Comparison of ENCODE assay signal across 1 cellular context in genomic region chr1:45521413-45522323, GRCh38.
TF ChIP-seq lines count a peak whose summit lies in the region.

TSS of gene PRDX1 (minus strand) at chr1:45521884. CDS start at chr1:45519043, 2,841 bp downstream.

TF ChIP-seq in K562, 482 proteins besides CTCF, POLR2A, EP300 and RAD21 (continued from another document and continues in another):
- peak; percentile 79 for TF ChIP-seq ZFP91 (CRISPR knock-in tag; IDR thresholded peaks at IDR 0.05)
- TF ChIP-seq ZBTB8A (IDR thresholded peaks at IDR 0.05; ENCODE audit: partially characterized antibody): no peak
- TF ChIP-seq ZFP30 (CRISPR knock-in tag; IDR thresholded peaks at IDR 0.05; ENCODE audit: borderline replicate concordance): no peak
- TF ChIP-seq RBM15 (IDR thresholded peaks at IDR 0.05; ENCODE audit: insufficient read depth, low read length): no peak
- no peak for TF ChIP-seq ZNF347 (CRISPR knock-in tag; IDR thresholded peaks at IDR 0.05; ENCODE audit: low read depth)
- no peak for TF ChIP-seq IRF2 (CRISPR knock-in tag; IDR thresholded peaks at IDR 0.05)
- no peak for TF ChIP-seq TSHZ1 (CRISPR knock-in tag; IDR thresholded peaks at IDR 0.05)
- TF ChIP-seq FIP1L1 (IDR thresholded peaks at IDR 0.05; ENCODE audit: low read depth, low read length, poor library complexity, severe bottlenecking): peak; percentile 99
- TF ChIP-seq MAFG (tag; conservative IDR thresholded peaks at IDR 0.05): peak; percentile 98
- no peak for TF ChIP-seq HMG20B (CRISPR knock-in tag; IDR thresholded peaks at IDR 0.05)
- no peak; the same call in 1 of the 2 replicates for TF ChIP-seq TRIM25 (IDR thresholded peaks at IDR 0.05; ENCODE audit: borderline replicate concordance)
- TF ChIP-seq ZKSCAN3 (CRISPR knock-in tag; IDR thresholded peaks at IDR 0.05): no peak
- TF ChIP-seq ZNF699 (CRISPR knock-in tag; IDR thresholded peaks at IDR 0.05; ENCODE audit: insufficient replicate concordance): no peak
- no peak for TF ChIP-seq ZNF445 (CRISPR knock-in tag; IDR thresholded peaks at IDR 0.05; ENCODE audit: low read depth)
- TF ChIP-seq KDM1A (IDR thresholded peaks at IDR 0.05): peak in 1 of 2 experiments; percentile 46; a peak in 1 of 4 replicates
- no peak for TF ChIP-seq ZBTB12 (CRISPR knock-in tag; IDR thresholded peaks at IDR 0.05)
- TF ChIP-seq ZNF253 (CRISPR knock-in tag; conservative IDR thresholded peaks at IDR 0.05): no peak
- TF ChIP-seq KLF6 (CRISPR knock-in tag; IDR thresholded peaks at IDR 0.05; ENCODE audit: borderline replicate concordance): peak; percentile 89; the same call in 1 of the 2 replicates
- peak; percentile 85; the same call in 1 of the 2 replicates for TF ChIP-seq PRMT5 (CRISPR knock-in tag; IDR thresholded peaks at IDR 0.05)
- TF ChIP-seq MAZ (CRISPR knock-in tag; conservative IDR thresholded peaks at IDR 0.05 in 1 of 2, IDR thresholded peaks at IDR 0.05 in 1 of 2): peak; percentile 100
- peak; percentile 99 for TF ChIP-seq CREB3L1 (IDR thresholded peaks at IDR 0.05; ENCODE audit: borderline replicate concordance, low read depth)
- no peak for TF ChIP-seq ESRRB (CRISPR knock-in tag; IDR thresholded peaks at IDR 0.05; ENCODE audit: borderline replicate concordance)
- TF ChIP-seq CUX1 (CRISPR knock-in tag; IDR thresholded peaks at IDR 0.05): no peak
- TF ChIP-seq PCBP1 (IDR thresholded peaks at IDR 0.05; ENCODE audit: low read depth, low read length, poor library complexity, severe bottlenecking): peak; percentile 96
- TF ChIP-seq MYBL2 (IDR thresholded peaks at IDR 0.05; ENCODE audit: low read depth): no peak
- no peak for TF ChIP-seq MYBL2 (CRISPR knock-in tag; IDR thresholded peaks at IDR 0.05; ENCODE audit: borderline replicate concordance)
- 0 out of 2 replicates have a peak, but pooled peaks have one; percentile 77 for TF ChIP-seq ZNF431 (CRISPR knock-in tag; IDR thresholded peaks at IDR 0.05)
- TF ChIP-seq CBFB (CRISPR knock-in tag; IDR thresholded peaks at IDR 0.05): peak; percentile 97
- TF ChIP-seq BRD9 (IDR thresholded peaks at IDR 0.05; ENCODE audit: low read depth, partially characterized antibody): no peak
- TF ChIP-seq NEUROD1 (IDR thresholded peaks at IDR 0.05; ENCODE audit: borderline replicate concordance, low read depth, low read length, partially characterized antibody): peak; percentile 99
- TF ChIP-seq KAT2B (IDR thresholded peaks at IDR 0.05; ENCODE audit: low read depth, low read length): no peak
- peak in 1 of 2 experiments; percentile 85; a peak in 1 of 4 replicates for TF ChIP-seq UBTF (IDR thresholded peaks at IDR 0.05; ENCODE audit: borderline replicate concordance in 1 of 2, low read depth in 2 of 2, low read length in 2 of 2)
- 0 out of 2 replicates have a peak, but pooled peaks have one; percentile 82 for TF ChIP-seq RFX7 (CRISPR knock-in tag; IDR thresholded peaks at IDR 0.05)
- no peak for TF ChIP-seq ZNF239 (CRISPR knock-in tag; IDR thresholded peaks at IDR 0.05)
- TF ChIP-seq NFATC3 (IDR thresholded peaks at IDR 0.05): peak; percentile 53
- no peak for TF ChIP-seq SLC30A9 (CRISPR knock-in tag; IDR thresholded peaks at IDR 0.05)
- TF ChIP-seq STAT5A (IDR thresholded peaks at IDR 0.05; ENCODE audit: borderline replicate concordance, low read length): no peak; the same call in 1 of the 2 replicates
- no peak for TF ChIP-seq MCM7 (IDR thresholded peaks at IDR 0.05)
- TF ChIP-seq CBX2 (IDR thresholded peaks at IDR 0.05; ENCODE audit: insufficient read depth, low read length, poor library complexity, severe bottlenecking): no peak
- TF ChIP-seq RCOR1 (IDR thresholded peaks at IDR 0.05; ENCODE audit: borderline replicate concordance in 1 of 2, low read depth in 2 of 2, low read length in 2 of 2): peak in 1 of 2 experiments; percentile 87; a peak in 2 of 4 replicates
- no peak for TF ChIP-seq MTA2 (IDR thresholded peaks at IDR 0.05; ENCODE audit: low read depth)
- peak; percentile 53 for TF ChIP-seq NUFIP1 (IDR thresholded peaks at IDR 0.05; ENCODE audit: partially characterized antibody)
- TF ChIP-seq SMARCE1 (IDR thresholded peaks at IDR 0.05): peak; percentile 22
- no peak for TF ChIP-seq ZNF57 (CRISPR knock-in tag; IDR thresholded peaks at IDR 0.05)
- TF ChIP-seq GTF2A2 (tag; IDR thresholded peaks at IDR 0.05): peak; percentile 97
- no peak for TF ChIP-seq ZNF124 (CRISPR knock-in tag; IDR thresholded peaks at IDR 0.05)
- no peak for TF ChIP-seq ARID3A (IDR thresholded peaks at IDR 0.05; ENCODE audit: borderline replicate concordance, low read depth, low read length)
